In the genomic region with DNA sequence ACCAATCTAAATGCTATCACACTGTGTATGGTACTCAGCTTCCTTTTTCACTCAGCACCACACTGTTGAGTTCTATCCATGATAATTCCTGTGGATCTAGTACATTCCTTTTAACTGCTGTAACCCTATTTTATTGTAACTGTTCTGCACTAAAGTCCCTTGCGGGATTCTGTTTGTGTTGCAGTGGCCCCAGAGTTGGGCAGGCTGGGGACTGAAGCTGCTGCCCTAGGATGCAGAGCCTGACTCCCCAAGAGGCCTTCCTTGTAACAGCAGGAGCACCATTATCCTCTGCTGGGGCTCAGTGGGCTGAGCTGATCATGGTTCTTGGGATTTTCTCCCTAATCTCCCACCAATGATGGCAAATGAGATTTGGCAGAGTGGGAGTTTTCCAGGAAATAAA, we compare ENCODE assay signal across 22 cellular contexts.
DNase-seq lines count a peak whose midpoint lies in the region; ATAC-seq, FAIRE-seq and TF ChIP-seq lines count a peak whose summit lies in the region.
"Had no signal": no experiment of that assay in that cellular context is flagged by ENCODE, and none has a peak within 500 bp of the region (broad histone marks: within the 10 kb centered on the region; RNA-seq: fewer than 3 reads in every experiment).

No MANE protein-coding gene starts in this region.

- peaks cover 39% of the 10 kb centered on the region for H3K36me3 Mint-ChIP-seq in astrocyte (ENCODE audit: low read depth, unreplicated experiment)

- DNase-seq in activated CD8-positive, alpha-beta memory T cell treated with anti-CD3 and anti-CD28 coated beads, Interleukin-2, amount 50 U/mL, for 48 hours, result peak; percentile 18
- DNase-seq in activated CD8-positive, alpha-beta memory T cell treated with anti-CD3 and anti-CD28 coated beads, Interleukin-2, amount 50 U/mL, for 4 hours, result no peak
- peak; percentile 27 for DNase-seq in astrocyte (ENCODE audit: low read depth)
- DNase-seq in iris pigment epithelial cell (ENCODE audit: low read depth), result peak; percentile 29
- peak; percentile 4 for DNase-seq in upper lobe of right lung
- DNase-seq in foreskin keratinocyte, result no peak
- no peak for DNase-seq in activated T-cell treated with anti-CD3 and anti-CD28 coated beads, Interleukin-2, amount 50 U/mL, for 48 hours
- DNase-seq: activated CD8-positive, alpha-beta memory T cell treated with anti-CD3 and anti-CD28 coated beads for 24 hours; activated effector memory CD4-positive, alpha-beta T cell treated with anti-CD3 and anti-CD28 coated beads, Interleukin-2, amount 50 U/mL, for 16 hours; CD4-positive, alpha-beta memory T cell; esophagus squamous epithelium; hippocampal formation; Karpas-422; left cardiac atrium; NCI-H1105 treated with DMSO at 0.1 percent for 48 hours; NCI-H2171 treated with DMSO at 0.1 percent for 48 hours; tibial artery had no signal

- no peaks in the 10 kb centered on the region for H3K9me3 Mint-ChIP-seq in astrocyte (ENCODE audit: unreplicated experiment)
- H3K9me3 Mint-ChIP-seq: CD4-positive, alpha-beta memory T cell; dendritic cell treated with granulocyte-macrophage colony-stimulating factor and Interleukin-4, amounts not matched to agents 40 ng/mL and 50 ng/mL, for 4 days had no signal

- no peaks in the 10 kb centered on the region for H3K27me3 Mint-ChIP-seq in astrocyte (ENCODE audit: low read depth, unreplicated experiment)
- H3K27me3 Mint-ChIP-seq: CD4-positive, alpha-beta memory T cell; dendritic cell treated with granulocyte-macrophage colony-stimulating factor and Interleukin-4, amounts not matched to agents 40 ng/mL and 50 ng/mL, for 4 days had no signal

- H3K4me1 Mint-ChIP-seq in astrocyte (ENCODE audit: low read depth, unreplicated experiment), result peaks cover 16% of the 10 kb centered on the region

- FAIRE-seq in astrocyte (lab: Jason Lieb, UNC), result no peak
- FAIRE-seq: H1 had no signal

- H3K9ac ChIP-seq in astrocyte (ENCODE audit: low read length), result no peak overlapping the region

- peaks cover 6% of the 10 kb centered on the region for H4K20me1 ChIP-seq in astrocyte (ENCODE audit: insufficient read depth, low read length)

- H3K79me2 ChIP-seq in astrocyte (ENCODE audit: insufficient read depth, low read length), result no peaks in the 10 kb centered on the region

- H3K27ac Mint-ChIP-seq in astrocyte (ENCODE audit: unreplicated experiment), result no peak overlapping the region
- H3K27ac Mint-ChIP-seq: dendritic cell treated with granulocyte-macrophage colony-stimulating factor and Interleukin-4, amounts not matched to agents 40 ng/mL and 50 ng/mL, for 4 days had no signal

- H3K4me1 ChIP-seq in astrocyte (ENCODE audit: insufficient read depth, low read length), result no peaks in the 10 kb centered on the region
- H3K4me1 ChIP-seq in upper lobe of right lung, result no peaks in the 10 kb centered on the region
- H3K4me1 ChIP-seq in foreskin keratinocyte, result no peaks in the 10 kb centered on the region
- H3K4me1 ChIP-seq: ascending aorta, esophagus squamous epithelium, tibial artery had no signal

- H2AFZ ChIP-seq in astrocyte (ENCODE audit: low read depth, low read length), result no peak overlapping the region

- H3K27me3 ChIP-seq in astrocyte (ENCODE audit: insufficient read depth, low read length) (no peaks in the 10 kb centered on the region), upper lobe of right lung (no peaks in the 10 kb centered on the region), foreskin keratinocyte (no peaks in the 10 kb centered on the region)
- H3K27me3 ChIP-seq: ascending aorta, esophagus squamous epithelium, tibial artery had no signal

- TF ChIP-seq CTCF in astrocyte (IDR thresholded peaks at IDR 0.05; ENCODE audit: insufficient read depth, low read depth, low read length), result no peak
- no peak for TF ChIP-seq CTCF in upper lobe of right lung (IDR thresholded peaks at IDR 0.05)
- no peak for TF ChIP-seq CTCF in foreskin keratinocyte (conservative IDR thresholded peaks at IDR 0.05)

- no peak overlapping the region for H3K4me3 Mint-ChIP-seq in astrocyte (ENCODE audit: unreplicated experiment)
- H3K4me3 Mint-ChIP-seq: CD4-positive, alpha-beta memory T cell; dendritic cell treated with granulocyte-macrophage colony-stimulating factor and Interleukin-4, amounts not matched to agents 40 ng/mL and 50 ng/mL, for 4 days had no signal

- peaks cover 22% of the 10 kb centered on the region for H3K36me3 ChIP-seq in astrocyte (ENCODE audit: insufficient read depth, low read length)
- H3K36me3 ChIP-seq in upper lobe of right lung, result peaks cover 85% of the 10 kb centered on the region

- H3K27ac ChIP-seq in astrocyte (ENCODE audit: low read depth, low read length) (no peak overlapping the region), upper lobe of right lung (no peak overlapping the region), foreskin keratinocyte (no peak overlapping the region)
- H3K27ac ChIP-seq: 22Rv1, esophagus squamous epithelium, tibial artery had no signal

- ATAC-seq in upper lobe of right lung (no peak), foreskin keratinocyte (no peak), HG03565 (IDR thresholded peaks at IDR 0.05; ENCODE audit: unreplicated experiment) (no peak)
- ATAC-seq: left cardiac atrium had no signal

- intact Hi-C loops in upper lobe of right lung (cut with DNase I), result no loop called here

- H3K4me3 ChIP-seq in astrocyte (ENCODE audit: insufficient read depth, low read depth, low read length) (no peak overlapping the region), upper lobe of right lung (no peak overlapping the region)
- H3K4me3 ChIP-seq: ascending aorta, esophagus squamous epithelium, tibial artery had no signal

- H3K9me3 ChIP-seq in astrocyte (ENCODE audit: insufficient read depth, low read depth, low read length), result no peaks in the 10 kb centered on the region
- H3K9me3 ChIP-seq in upper lobe of right lung, result no peaks in the 10 kb centered on the region
- H3K9me3 ChIP-seq: ascending aorta, esophagus squamous epithelium, tibial artery had no signal

- H3K4me2 ChIP-seq in astrocyte (ENCODE audit: low read length), result no peak overlapping the region

Comparison
In these comparisons a context has a peak if more than half of its experiments do, and no peak if none do; other contexts are left out.
1. DNase-seq: peak in activated CD8-positive, alpha-beta memory T cell treated with anti-CD3 and anti-CD28 coated beads, Interleukin-2, amount 50 U/mL, for 48 hours (single experiment), astrocyte (single experiment), iris pigment epithelial cell (single experiment) and upper lobe of right lung (single experiment); none in activated CD8-positive, alpha-beta memory T cell treated with anti-CD3 and anti-CD28 coated beads, Interleukin-2, amount 50 U/mL, for 4 hours (single experiment), foreskin keratinocyte (0 of 2) and activated T-cell treated with anti-CD3 and anti-CD28 coated beads, Interleukin-2, amount 50 U/mL, for 48 hours (0 of 2).